In the genomic region with DNA sequence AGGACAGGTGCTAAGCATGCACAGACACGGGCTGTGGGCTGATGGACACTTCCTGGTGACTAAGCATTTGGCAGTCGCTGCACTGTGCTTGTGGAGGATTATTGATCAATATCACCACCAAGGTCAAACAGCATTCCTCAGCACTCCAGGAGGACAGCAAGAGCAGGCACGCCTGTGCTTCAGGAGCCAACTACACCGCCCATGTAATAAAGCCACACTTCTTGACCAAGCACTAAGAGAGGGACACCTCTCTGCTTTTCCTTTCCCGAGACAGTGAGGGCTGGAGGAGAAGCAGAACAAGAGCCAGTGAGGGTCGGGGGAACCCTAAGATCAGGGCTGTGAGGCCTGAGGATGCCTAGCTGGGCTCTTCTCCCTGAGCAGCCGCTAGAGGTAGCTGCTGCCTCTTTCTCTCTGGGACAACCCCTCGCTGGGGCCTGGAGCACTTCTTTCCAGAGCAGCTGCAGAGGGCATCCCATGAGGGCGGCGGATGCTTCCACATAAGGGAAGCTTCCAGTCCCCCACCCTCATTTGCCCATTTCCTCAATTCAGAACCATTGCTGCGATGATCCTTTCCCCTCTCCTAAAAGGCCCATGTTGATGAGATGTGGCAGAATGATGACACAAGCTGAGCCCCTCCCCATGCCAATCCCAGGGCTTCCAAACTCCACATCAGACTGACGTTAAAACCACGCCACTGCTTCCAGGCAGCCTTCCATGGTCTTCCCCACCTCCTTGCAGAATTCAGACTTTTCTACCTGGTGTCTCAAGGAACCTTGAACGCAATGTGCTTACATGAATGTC, we compare ENCODE assay signal across 9 cellular contexts. TPM values are rescaled to one million over a fixed set of nuclear protein-coding genes. Genes with fewer than 3 reads are reported as not detected.
DNase-seq lines count a peak whose midpoint lies in the region; ATAC-seq and TF ChIP-seq lines count a peak whose summit lies in the region.
"Had no signal": no experiment of that assay in that cellular context is flagged by ENCODE, and none has a peak within 500 bp of the region (broad histone marks: within the 10 kb centered on the region; RNA-seq: fewer than 3 reads in every experiment).

No MANE protein-coding gene starts in this region.

- H3K27me3 Mint-ChIP-seq in Caco-2 (ENCODE audit: insufficient read depth, unreplicated experiment), result peaks cover 7% of the 10 kb centered on the region

- no peaks in the 10 kb centered on the region for H3K9me3 Mint-ChIP-seq in Caco-2 (ENCODE audit: unreplicated experiment)

- H3K4me1 ChIP-seq in Caco-2 (0 out of 2 replicates have a peak, but pooled peaks cover 4% of the 10 kb centered on the region), GM23248 (ENCODE audit: insufficient read depth) (no peaks in the 10 kb centered on the region), OCI-LY3 (ENCODE audit: low read length) (peaks cover 46% of the 10 kb centered on the region), stomach (peaks cover 0 to 16% (median 3%) of the 10 kb centered on the region in 4 donors)

- CTCF ChIA-PET in Caco-2 (lab: Charles Lee), result interaction anchor here (0.7 to 2.2 kb wide), 5 partner anchors 47 to 173 kb away, joined by 3 to 56 read pairs (median 5); no protein-coding TSS in a partner anchor

- WGBS in GM23248 (ENCODE audit: low coverage in 1 of 2, low lambda C conversion rate in 2 of 2, missing lambda C conversion rate in 2 of 2), 2 experiments, result 30 to 31% methylated on average over 14 of the region's 14 CpGs
- 34 to 42% (median 39%) methylated on average over 13 to 14 of the region's 14 CpGs for WGBS in stomach, 5 donors

- peaks cover 7% of the 10 kb centered on the region; the same call in 1 of the 2 replicates for H3F3A ChIP-seq in GM23248 (ENCODE audit: insufficient read depth)

- H4K20me1 ChIP-seq in GM23248 (ENCODE audit: insufficient read depth) (no peaks in the 10 kb centered on the region), OCI-LY3 (ENCODE audit: insufficient read depth, low read length) (no peaks in the 10 kb centered on the region)

- BruUV-seq in Caco-2 (replicated peaks; lab: Mats Ljungman, UMichigan), result no TSS peak

- peak; percentile 53 to 62 for DNase-seq in Caco-2
- DNase-seq in GM23248, result peak; percentile 82
- peak in 56 of 61 donors; percentile 17 to 83 (median 52) for DNase-seq in caudate nucleus (lab: John Stamatoyannopoulos, UW)
- DNase-seq in kidney glomerular epithelial cell (lab: John Stamatoyannopoulos, UW), result peak; percentile 33
- DNase-seq in stomach, result peak; percentile 68
- no peak for DNase-seq in NCI-H69 (lab: John Stamatoyannopoulos, UW)

- H3K4me1 Mint-ChIP-seq in Caco-2 (ENCODE audit: low read depth, unreplicated experiment), result no peaks in the 10 kb centered on the region

- H3K27ac ChIP-seq in GM23248, result no peak overlapping the region
- H3K27ac ChIP-seq in OCI-LY3 (ENCODE audit: low read length), result peak overlapping the region; percentile 14; the same call in 1 of the 2 replicates
- H3K27ac ChIP-seq in caudate nucleus (ENCODE audit: low read depth, low read length), result no peak overlapping the region
- H3K27ac ChIP-seq in stomach, result no peak overlapping the region

- H3K79me2 ChIP-seq in GM23248 (ENCODE audit: insufficient read depth) (no peaks in the 10 kb centered on the region), OCI-LY3 (ENCODE audit: low read length) (peaks cover 26% of the 10 kb centered on the region)

- H3K36me3 ChIP-seq in Caco-2 (ENCODE audit: control insufficient read depth, insufficient read depth, low read length) (no peaks in the 10 kb centered on the region), GM23248 (ENCODE audit: low read depth) (no peaks in the 10 kb centered on the region), OCI-LY3 (replicated peaks; ENCODE audit: low read depth, low read length) (no peaks in the 10 kb centered on the region), stomach (peaks cover 0 to 11% (median 7%) of the 10 kb centered on the region in 4 donors)

- POLR2A ChIA-PET in Caco-2 (lab: Charles Lee), result no interaction called here

- H3K4me3 ChIP-seq in Caco-2 (ENCODE audit: low read depth, low read length) (no peak overlapping the region), GM23248 (no peak overlapping the region), OCI-LY3 (ENCODE audit: low read length) (peak overlapping the region; percentile 9; the same call in 1 of the 2 replicates), stomach (no peak overlapping the region)

- no peaks in the 10 kb centered on the region for H3K9me2 ChIP-seq in GM23248 (ENCODE audit: insufficient read depth)

- no peaks in the 10 kb centered on the region for H3K9me3 ChIP-seq in Caco-2
- no peaks in the 10 kb centered on the region for H3K9me3 ChIP-seq in GM23248 (ENCODE audit: low read depth)
- H3K9me3 ChIP-seq in OCI-LY3 (ENCODE audit: insufficient read depth, low read length), result no peaks in the 10 kb centered on the region
- H3K9me3 ChIP-seq in stomach, result no peaks in the 10 kb centered on the region

- H3K4me2 ChIP-seq in GM23248 (ENCODE audit: unreplicated experiment) (no peak overlapping the region), OCI-LY3 (ENCODE audit: low read length) (peak overlapping the region; percentile 51)

- TF ChIP-seq POLR2A in stomach (IDR thresholded peaks at IDR 0.05), result no peak

- H2AFZ ChIP-seq in GM23248 (no peak overlapping the region), OCI-LY3 (ENCODE audit: low read depth, low read length) (no peak overlapping the region; the same call in 1 of the 2 replicates)

- no peak overlapping the region for H3K4me3 Mint-ChIP-seq in Caco-2 (ENCODE audit: unreplicated experiment)

- intact Hi-C loops in Caco-2 (cut with micrococcal nuclease; ENCODE audit: unreplicated experiment), result loop anchor here (1.0 kb wide), 1 partner anchor 122 kb away; no protein-coding TSS in a partner anchor
- intact Hi-C loops in stomach (cut with DNase I; ENCODE audit: low total_unique reads), result no loop called here

- in situ Hi-C loops in GM23248 (cut with MboI), result loop anchor here (10.0 kb wide), 1 partner anchor 189 kb away; no protein-coding TSS in a partner anchor

- ATAC-seq in GM18907 (IDR thresholded peaks at IDR 0.05; ENCODE audit: unreplicated experiment), result no peak

- TF ChIP-seq CTCF in Caco-2 (IDR thresholded peaks at IDR 0.05; ENCODE audit: insufficient read depth in 1 of 2, low read depth in 1 of 2, low read length in 1 of 2, severe bottlenecking in 1 of 2, unreplicated experiment in 1 of 2) (peak; percentile 57 to 83), OCI-LY3 (IDR thresholded peaks at IDR 0.05; ENCODE audit: low read depth, low read length) (peak; percentile 97), stomach (IDR thresholded peaks at IDR 0.05) (peak in 5 of 7 experiments; percentile 37 to 68 (median 60))

- H3K36me3 Mint-ChIP-seq in Caco-2 (ENCODE audit: insufficient read depth, unreplicated experiment), result no peaks in the 10 kb centered on the region

- TF ChIP-seq EP300 in stomach (IDR thresholded peaks at IDR 0.05), result no peak

- H3K27me3 ChIP-seq in Caco-2 (replicated peaks; ENCODE audit: control insufficient read depth, insufficient read depth, low read length), result no peaks in the 10 kb centered on the region
- H3K27me3 ChIP-seq in GM23248 (replicated peaks; ENCODE audit: insufficient read depth), result no peaks in the 10 kb centered on the region
- no peaks in the 10 kb centered on the region for H3K27me3 ChIP-seq in OCI-LY3 (ENCODE audit: low read depth, low read length)
- H3K27me3 ChIP-seq in stomach, result no peaks in the 10 kb centered on the region

- H3K9ac ChIP-seq in GM23248, result no peak overlapping the region
- peak overlapping the region; percentile 38; the same call in 1 of the 2 replicates for H3K9ac ChIP-seq in OCI-LY3 (ENCODE audit: low read length)

- no peak overlapping the region for H3K27ac Mint-ChIP-seq in Caco-2 (ENCODE audit: unreplicated experiment)

RNA-seq across cellular contexts. Expression of a gene that starts 19.1 kb away (rescaled TPM):
- total RNA-seq in Caco-2 (2022) (not detected in 2 replicates), stomach (10 to 100 TPM in 1 of 5 donors, 1 to 10 TPM in 2, under 1 TPM in 1, not detected in 1; 0.89 to 14.0 (median 4.6) TPM)
- 2.8 and 7.1 TPM in 2 replicates for total RNA-seq in GM23248 (2014; rRNA removed; shearing (Covaris generic))
- polyA plus RNA-seq in GM23248 (2016; fragmentation: Nextera tagmentation; extraction: Ambion mirVana) (7.6 and 7.7 TPM in 2 replicates), stomach (1 to 10 TPM; 3.4 to 8.2 (median 6.2) TPM)
- total RNA-seq: T-helper 2 cell treated with Interferon-gamma antibody and Interleukin-4, amounts not matched to agents 100 ng/mL and 5 ng/mL, for 36 hours had no signal

RNA-seq across cellular contexts. Expression of a gene that starts 39.6 kb away (rescaled TPM):
- 0.23 and 0.48 TPM in 2 replicates for total RNA-seq in Caco-2 (2022)
- not detected in 2 replicates for total RNA-seq in GM23248 (2014; rRNA removed; shearing (Covaris generic))
- not detected in 2 replicates for polyA plus RNA-seq in GM23248 (2016; fragmentation: Nextera tagmentation; extraction: Ambion mirVana)
- total RNA-seq in stomach, result 100 to 1,000 TPM in 3 of 5 donors, 10 to 100 TPM in 1, 1 to 10 TPM in 1; 6.7 to 966 (median 142) TPM
- 100 to 1,000 TPM in 2 of 3 donors, 10 to 100 TPM in 1; 40.2 to 361 (median 133) TPM for polyA plus RNA-seq in stomach
- total RNA-seq: T-helper 2 cell treated with Interferon-gamma antibody and Interleukin-4, amounts not matched to agents 100 ng/mL and 5 ng/mL, for 36 hours had no signal

RNA-seq across cellular contexts. Expression of a gene that starts 40.9 kb away (rescaled TPM):
- total RNA-seq in Caco-2 (2022) (0.30 TPM in 1 of 2 replicates, not detected in the other), stomach (10 to 100 TPM in 4 of 5 donors, not detected in 1; 30.0 to 63.0 (median 36.4) TPM)
- total RNA-seq in GM23248 (2014; rRNA removed; shearing (Covaris generic)), result not detected in 2 replicates
- polyA plus RNA-seq in GM23248 (2016; fragmentation: Nextera tagmentation; extraction: Ambion mirVana) (not detected in 2 replicates), stomach (10 to 100 TPM in 1 of 3 donors, 1 to 10 TPM in 2; 7.9 to 13.3 (median 9.2) TPM)
- total RNA-seq: T-helper 2 cell treated with Interferon-gamma antibody and Interleukin-4, amounts not matched to agents 100 ng/mL and 5 ng/mL, for 36 hours had no signal
